ENCODE assay signal across 21 cellular contexts in genomic region chr19:3651684-3652083, GRCh38. TPM values are rescaled to one million over a fixed set of nuclear protein-coding genes. Genes with fewer than 3 reads are reported as not detected.
DNase-seq lines count a peak whose midpoint lies in the region; ATAC-seq lines count a peak whose summit lies in the region.
"Had no signal": no experiment of that assay in that cellular context is flagged by ENCODE, and none has a peak within 500 bp of the region (broad histone marks: within the 10 kb centered on the region; RNA-seq: fewer than 3 reads in every experiment).

No MANE protein-coding gene starts in this region.

- H3K4me2 ChIP-seq in mesenchymal stem cell (ENCODE audit: low read length, poor library complexity, severe bottlenecking) = no peak overlapping the region
- H3K4me2 ChIP-seq: A549; BLaER1 treated with 17β-estradiol and CSF1 and Interleukin-3, amounts not matched to agents 10 nM and 100 nM had no signal

- no peak overlapping the region for H2BK5ac ChIP-seq in mesenchymal stem cell (ENCODE audit: low read depth, low read length, poor library complexity, severe bottlenecking)

- H2AFZ ChIP-seq in mesenchymal stem cell (ENCODE audit: low read depth, low read length) = peak overlapping the region; percentile 7

- no peak overlapping the region for H2BK120ac ChIP-seq in mesenchymal stem cell (ENCODE audit: low read depth, low read length)

- no peak overlapping the region for H2BK15ac ChIP-seq in mesenchymal stem cell (ENCODE audit: low read depth, poor library complexity, severe bottlenecking)

- DNase-seq in right cardiac atrium (peak in 2 of 3 donors; percentile 48 to 60), Right ventricle myocardium inferior (ENCODE audit: missing footprints) (no peak), T-helper 17 cell (no peak), mesenchymal stem cell (no peak)
- DNase-seq in stimulated activated effector memory CD8-positive, alpha-beta T cell treated with anti-CD3 and anti-CD28 coated beads, Interleukin-12 subunit alpha, Interleukin-12 subunit beta, amount 100 ng/mL, for 72 hours (ENCODE audit: low spot score in 2 of 2) = no peak
- DNase-seq in activated T-helper 1 cell treated with anti-CD3 and anti-CD28 coated beads, Interleukin-12 subunit alpha, Interleukin-12 subunit beta, Interleukin-2, Interleukin-4 antibody, amounts not matched to agents 30 ng/mL and 10 ng/mL and 1 ng/mL, durations not matched to agents 14 hours and 24 hours and 36 hours (ENCODE audit: low spot score) = no peak
- DNase-seq: AML-193; Caco-2; Calu3; CD4-positive, alpha-beta T cell; CD8-positive, alpha-beta T cell; DMS79 treated with DMSO at 0.1 percent for 48 hours; GF-D8 had no signal

- no peaks in the 10 kb centered on the region for H3K9me3 ChIP-seq in right cardiac atrium (ENCODE audit: control insufficient read depth, low read length)
- H3K9me3 ChIP-seq in T-helper 17 cell (ENCODE audit: control insufficient read depth, low read length, poor library complexity, severe bottlenecking) = no peaks in the 10 kb centered on the region
- no peaks in the 10 kb centered on the region for H3K9me3 ChIP-seq in mesenchymal stem cell (ENCODE audit: control insufficient read depth, low read length)
- H3K9me3 ChIP-seq: A549; BLaER1 treated with 17β-estradiol and CSF1 and Interleukin-3, amounts not matched to agents 10 nM and 100 nM; Caco-2 had no signal

- H3K27ac Mint-ChIP-seq in T-helper 17 cell = peak overlapping the region; percentile 34
- H3K27ac Mint-ChIP-seq in stimulated activated effector memory CD8-positive, alpha-beta T cell treated with anti-CD3 and anti-CD28 coated beads, Interleukin-12 subunit alpha, Interleukin-12 subunit beta, amount 100 ng/mL, for 72 hours = peak overlapping the region; percentile 61
- no peak overlapping the region for H3K27ac Mint-ChIP-seq in activated T-helper 1 cell treated with anti-CD3 and anti-CD28 coated beads, Interleukin-12 subunit alpha, Interleukin-12 subunit beta, Interleukin-2, Interleukin-4 antibody, amounts not matched to agents 30 ng/mL and 10 ng/mL and 1 ng/mL, durations not matched to agents 14 hours and 24 hours and 36 hours
- H3K27ac Mint-ChIP-seq: B cell; CD4-positive, alpha-beta T cell; CD8-positive, alpha-beta T cell had no signal

- no peak overlapping the region for H3K23ac ChIP-seq in mesenchymal stem cell (ENCODE audit: low read length in 2 of 2)

- H3K4me1 Mint-ChIP-seq in T-helper 17 cell = no peaks in the 10 kb centered on the region
- no peaks in the 10 kb centered on the region for H3K4me1 Mint-ChIP-seq in stimulated activated effector memory CD8-positive, alpha-beta T cell treated with anti-CD3 and anti-CD28 coated beads, Interleukin-12 subunit alpha, Interleukin-12 subunit beta, amount 100 ng/mL, for 72 hours
- no peaks in the 10 kb centered on the region for H3K4me1 Mint-ChIP-seq in activated T-helper 1 cell treated with anti-CD3 and anti-CD28 coated beads, Interleukin-12 subunit alpha, Interleukin-12 subunit beta, Interleukin-2, Interleukin-4 antibody, amounts not matched to agents 30 ng/mL and 10 ng/mL and 1 ng/mL, durations not matched to agents 14 hours and 24 hours and 36 hours (ENCODE audit: low read depth)
- H3K4me1 Mint-ChIP-seq: B cell had no signal

- H3K9me3 Mint-ChIP-seq in stimulated activated effector memory CD8-positive, alpha-beta T cell treated with anti-CD3 and anti-CD28 coated beads, Interleukin-12 subunit alpha, Interleukin-12 subunit beta, amount 100 ng/mL, for 72 hours = no peaks in the 10 kb centered on the region
- no peaks in the 10 kb centered on the region for H3K9me3 Mint-ChIP-seq in activated T-helper 1 cell treated with anti-CD3 and anti-CD28 coated beads, Interleukin-12 subunit alpha, Interleukin-12 subunit beta, Interleukin-2, Interleukin-4 antibody, amounts not matched to agents 30 ng/mL and 10 ng/mL and 1 ng/mL, durations not matched to agents 14 hours and 24 hours and 36 hours
- H3K9me3 Mint-ChIP-seq: CD4-positive, alpha-beta T cell; CD8-positive, alpha-beta T cell had no signal

- no peak overlapping the region for H3K9ac ChIP-seq in mesenchymal stem cell (ENCODE audit: low read length)
- H3K9ac ChIP-seq: BLaER1 treated with 17β-estradiol and CSF1 and Interleukin-3, amounts not matched to agents 10 nM and 100 nM had no signal

- no peak overlapping the region for H4K8ac ChIP-seq in mesenchymal stem cell (ENCODE audit: low read length)

- no peaks in the 10 kb centered on the region for H3K27me3 Mint-ChIP-seq in T-helper 17 cell
- H3K27me3 Mint-ChIP-seq in activated T-helper 1 cell treated with anti-CD3 and anti-CD28 coated beads, Interleukin-12 subunit alpha, Interleukin-12 subunit beta, Interleukin-2, Interleukin-4 antibody, amounts not matched to agents 30 ng/mL and 10 ng/mL and 1 ng/mL, durations not matched to agents 14 hours and 24 hours and 36 hours (ENCODE audit: insufficient read depth) = no peaks in the 10 kb centered on the region
- H3K27me3 Mint-ChIP-seq: B cell; CD4-positive, alpha-beta T cell had no signal

- H3K14ac ChIP-seq in mesenchymal stem cell (ENCODE audit: low read length in 2 of 2) = no peak overlapping the region

- 97% methylated on average over 33 of the region's 33 CpGs for WGBS in right cardiac atrium
- 98% methylated on average over 33 of the region's 33 CpGs for WGBS in mesenchymal stem cell

- no peaks in the 10 kb centered on the region for H3K27me3 ChIP-seq in right cardiac atrium (ENCODE audit: control insufficient read depth, insufficient read depth)
- no peaks in the 10 kb centered on the region for H3K27me3 ChIP-seq in mesenchymal stem cell (ENCODE audit: control insufficient read depth in 1 of 2, insufficient read depth in 1 of 2, low read length in 2 of 2)
- H3K27me3 ChIP-seq: BLaER1 treated with 17β-estradiol and CSF1 and Interleukin-3, amounts not matched to agents 10 nM and 100 nM had no signal

- ATAC-seq in right cardiac atrium = no peak
- ATAC-seq in Right ventricle myocardium inferior = no peak
- ATAC-seq in T-helper 17 cell = no peak
- no peak for ATAC-seq in stimulated activated effector memory CD8-positive, alpha-beta T cell treated with anti-CD3 and anti-CD28 coated beads, Interleukin-12 subunit alpha, Interleukin-12 subunit beta, amount 100 ng/mL, for 72 hours
- ATAC-seq in HG03108 (IDR thresholded peaks at IDR 0.05; ENCODE audit: unreplicated experiment) = no peak
- ATAC-seq: A549; CD8-positive, alpha-beta T cell; GM12878 had no signal

- peaks cover 49% of the 10 kb centered on the region for H3K79me1 ChIP-seq in mesenchymal stem cell (replicated peaks; ENCODE audit: low read length, poor library complexity, severe bottlenecking)

- no peak overlapping the region for H2BK12ac ChIP-seq in mesenchymal stem cell (ENCODE audit: low read length in 2 of 2)

- H3K4me3 ChIP-seq in right cardiac atrium (ENCODE audit: low read length) (no peak overlapping the region), mesenchymal stem cell (ENCODE audit: insufficient read depth in 1 of 2, low read depth in 1 of 2, low read length in 2 of 2) (no peak overlapping the region)
- H3K4me3 ChIP-seq: A549; BLaER1 treated with 17β-estradiol and CSF1 and Interleukin-3, amounts not matched to agents 10 nM and 100 nM; GM12878 had no signal

- H3K27ac ChIP-seq in right cardiac atrium (ENCODE audit: low read length) = no peak overlapping the region
- H3K27ac ChIP-seq in mesenchymal stem cell (ENCODE audit: low read length, poor library complexity, severe bottlenecking) = no peak overlapping the region
- H3K27ac ChIP-seq: 22Rv1, A549, C4-2B had no signal

- H3K36me3 Mint-ChIP-seq in T-helper 17 cell (ENCODE audit: low read depth) = no peaks in the 10 kb centered on the region
- H3K36me3 Mint-ChIP-seq in stimulated activated effector memory CD8-positive, alpha-beta T cell treated with anti-CD3 and anti-CD28 coated beads, Interleukin-12 subunit alpha, Interleukin-12 subunit beta, amount 100 ng/mL, for 72 hours = peaks cover 68% of the 10 kb centered on the region
- H3K36me3 Mint-ChIP-seq in activated T-helper 1 cell treated with anti-CD3 and anti-CD28 coated beads, Interleukin-12 subunit alpha, Interleukin-12 subunit beta, Interleukin-2, Interleukin-4 antibody, amounts not matched to agents 30 ng/mL and 10 ng/mL and 1 ng/mL, durations not matched to agents 14 hours and 24 hours and 36 hours (ENCODE audit: low read depth) = peaks cover 3% of the 10 kb centered on the region

- no peak overlapping the region for H3K4me3 Mint-ChIP-seq in T-helper 17 cell
- no peak overlapping the region for H3K4me3 Mint-ChIP-seq in stimulated activated effector memory CD8-positive, alpha-beta T cell treated with anti-CD3 and anti-CD28 coated beads, Interleukin-12 subunit alpha, Interleukin-12 subunit beta, amount 100 ng/mL, for 72 hours
- H3K4me3 Mint-ChIP-seq in activated T-helper 1 cell treated with anti-CD3 and anti-CD28 coated beads, Interleukin-12 subunit alpha, Interleukin-12 subunit beta, Interleukin-2, Interleukin-4 antibody, amounts not matched to agents 30 ng/mL and 10 ng/mL and 1 ng/mL, durations not matched to agents 14 hours and 24 hours and 36 hours = no peak overlapping the region
- H3K4me3 Mint-ChIP-seq: B cell; CD4-positive, alpha-beta T cell; CD8-positive, alpha-beta T cell had no signal

- H3K4ac ChIP-seq in mesenchymal stem cell (ENCODE audit: low read depth in 1 of 2, low read length in 2 of 2) = no peak overlapping the region

- H3K36me3 ChIP-seq in mesenchymal stem cell (ENCODE audit: control insufficient read depth in 1 of 2, insufficient read depth in 2 of 2, low read depth in 1 of 2, low read length in 2 of 2) = peaks cover 43 to 78% of the 10 kb centered on the region in 2 experiments

- no peak overlapping the region for H2AK5ac ChIP-seq in mesenchymal stem cell (ENCODE audit: low read length, severe bottlenecking)

- no peak overlapping the region for H3K18ac ChIP-seq in mesenchymal stem cell (ENCODE audit: low read depth in 1 of 2, low read length in 2 of 2)

- H3K4me1 ChIP-seq in right cardiac atrium (ENCODE audit: control insufficient read depth, insufficient read depth, low read length) (no peaks in the 10 kb centered on the region), mesenchymal stem cell (ENCODE audit: control insufficient read depth, insufficient read depth, low read depth, low read length) (peaks cover 19% of the 10 kb centered on the region)
- H3K4me1 ChIP-seq: A549, Caco-2 had no signal

- no peak overlapping the region for H4K91ac ChIP-seq in mesenchymal stem cell (ENCODE audit: low read length)

- intact Hi-C loops in right cardiac atrium (cut with DNase I) (no loop called here), Right ventricle myocardium inferior (cut with DNase I) (no loop called here)
- intact Hi-C loops in activated T-helper 1 cell treated with anti-CD3 and anti-CD28 coated beads, Interleukin-12 subunit alpha, Interleukin-12 subunit beta, Interleukin-2, Interleukin-4 antibody, amounts not matched to agents 30 ng/mL and 10 ng/mL and 1 ng/mL, durations not matched to agents 14 hours and 24 hours and 36 hours (cut with micrococcal nuclease) = no loop called here

RNA-seq across cellular contexts. Expression of gene CACTIN, which starts 25.1 kb away (rescaled TPM):
- total RNA-seq in right cardiac atrium = 10 to 100 TPM; 13.8 to 17.8 (median 14.4) TPM
- 13.5 TPM for polyA plus RNA-seq in right cardiac atrium
- 12.6 TPM for total RNA-seq in Right ventricle myocardium inferior
- total RNA-seq in T-helper 17 cell = 10 to 100 TPM; 32.8 to 34.4 TPM
- 16.6 TPM for polyA plus RNA-seq in mesenchymal stem cell (2013, experiment 1 of 2)
- 16.4 TPM for polyA plus RNA-seq in mesenchymal stem cell (2013, experiment 2 of 2)
- total RNA-seq in activated T-helper 1 cell treated with anti-CD3 and anti-CD28 coated beads, Interleukin-12 subunit alpha, Interleukin-12 subunit beta, Interleukin-2, Interleukin-4 antibody, amounts not matched to agents 30 ng/mL and 10 ng/mL and 1 ng/mL, durations not matched to agents 14 hours and 24 hours and 36 hours = 37.2 and 40.8 TPM in 2 replicates

RNA-seq across cellular contexts. Expression of gene TBXA2R, which starts 45.0 kb away (rescaled TPM):
- total RNA-seq in right cardiac atrium (1 to 10 TPM; 1.3 to 2.2 (median 2.0) TPM), Right ventricle myocardium inferior (4.1 TPM), T-helper 17 cell (10 to 100 TPM in 1 of 2 donors, 1 to 10 TPM in 1; 1.0 to 10.4 TPM)
- 1.8 TPM for polyA plus RNA-seq in right cardiac atrium
- polyA plus RNA-seq in mesenchymal stem cell (2013, experiment 1 of 2) = 6.8 TPM
- 6.9 TPM for polyA plus RNA-seq in mesenchymal stem cell (2013, experiment 2 of 2)
- total RNA-seq in activated T-helper 1 cell treated with anti-CD3 and anti-CD28 coated beads, Interleukin-12 subunit alpha, Interleukin-12 subunit beta, Interleukin-2, Interleukin-4 antibody, amounts not matched to agents 30 ng/mL and 10 ng/mL and 1 ng/mL, durations not matched to agents 14 hours and 24 hours and 36 hours = 0.47 and 1.0 TPM in 2 replicates
- total RNA-seq: GM12878 had no signal

RNA-seq across cellular contexts. Expression of gene PIP5K1C, which starts 48.6 kb away (rescaled TPM):
- total RNA-seq in right cardiac atrium = 10 to 100 TPM; 38.8 to 48.3 (median 40.4) TPM
- 31.4 TPM for polyA plus RNA-seq in right cardiac atrium
- total RNA-seq in Right ventricle myocardium inferior = 34.7 TPM
- total RNA-seq in T-helper 17 cell = 10 to 100 TPM; 21.7 to 23.7 TPM
- polyA plus RNA-seq in mesenchymal stem cell (2013, experiment 1 of 2) = 52.2 TPM
- 51.8 TPM for polyA plus RNA-seq in mesenchymal stem cell (2013, experiment 2 of 2)
- total RNA-seq in activated T-helper 1 cell treated with anti-CD3 and anti-CD28 coated beads, Interleukin-12 subunit alpha, Interleukin-12 subunit beta, Interleukin-2, Interleukin-4 antibody, amounts not matched to agents 30 ng/mL and 10 ng/mL and 1 ng/mL, durations not matched to agents 14 hours and 24 hours and 36 hours = 24.5 and 28.0 TPM in 2 replicates

RNA-seq across cellular contexts. Expression of gene TJP3, which starts 56.5 kb away (rescaled TPM):
- total RNA-seq in right cardiac atrium = not detected
- 0.05 TPM for polyA plus RNA-seq in right cardiac atrium
- total RNA-seq in Right ventricle myocardium inferior = 0.62 TPM
- 10 to 100 TPM; 13.4 to 14.2 TPM for total RNA-seq in T-helper 17 cell
- not detected for polyA plus RNA-seq in mesenchymal stem cell (2013, experiment 1 of 2)
- polyA plus RNA-seq in mesenchymal stem cell (2013, experiment 2 of 2) = not detected
- 0.08 TPM in 1 of 2 replicates, not detected in the other for total RNA-seq in activated T-helper 1 cell treated with anti-CD3 and anti-CD28 coated beads, Interleukin-12 subunit alpha, Interleukin-12 subunit beta, Interleukin-2, Interleukin-4 antibody, amounts not matched to agents 30 ng/mL and 10 ng/mL and 1 ng/mL, durations not matched to agents 14 hours and 24 hours and 36 hours
- polyA plus RNA-seq: BJ had no signal

Comparison
In these comparisons a context has a peak if more than half of its experiments do, and no peak if none do; other contexts are left out.
1. DNase-seq: peak in right cardiac atrium (2 of 3); none in Right ventricle myocardium inferior (single experiment), T-helper 17 cell (0 of 3), mesenchymal stem cell (single experiment), stimulated activated effector memory CD8-positive, alpha-beta T cell treated with anti-CD3 and anti-CD28 coated beads, Interleukin-12 subunit alpha, Interleukin-12 subunit beta, amount 100 ng/mL, for 72 hours (0 of 2) and activated T-helper 1 cell treated with anti-CD3 and anti-CD28 coated beads, Interleukin-12 subunit alpha, Interleukin-12 subunit beta, Interleukin-2, Interleukin-4 antibody, amounts not matched to agents 30 ng/mL and 10 ng/mL and 1 ng/mL, durations not matched to agents 14 hours and 24 hours and 36 hours (single experiment).